ENCODE assay signal across 26 cellular contexts in genomic region chr13:103062079-103062478, GRCh38. TPM values are rescaled to one million over a fixed set of nuclear protein-coding genes. Genes with fewer than 3 reads are reported as not detected.
"Had no signal": no experiment of that assay in that cellular context is flagged by ENCODE, and none has a peak within 500 bp of the region (broad histone marks: within the 10 kb centered on the region; RNA-seq: fewer than 3 reads in every experiment).

No MANE protein-coding gene starts in this region.

- H3K27me3 ChIP-seq: breast epithelium, colonic mucosa, Peyer's patch, SJCRH30 had no signal

- H3K27ac ChIP-seq: breast epithelium, colonic mucosa, RWPE1, SJCRH30, WERI-Rb-1 had no signal

- H3K36me3 ChIP-seq: breast epithelium, colonic mucosa, SJCRH30, WERI-Rb-1 had no signal

- H3K4me2 ChIP-seq: SK-N-SH had no signal

- H3K9me3 ChIP-seq: colonic mucosa, Peyer's patch, SJCRH30, SK-N-SH had no signal

- H3K9ac ChIP-seq: SK-N-SH had no signal

- ATAC-seq: activated CD4-positive, alpha-beta T cell treated with anti-CD3 and anti-CD28 coated beads for 36 hours; activated CD8-positive, alpha-beta T cell treated with anti-CD3 and anti-CD28 coated beads for 36 hours had no signal

- H3K4me1 ChIP-seq: breast epithelium, colonic mucosa, Peyer's patch, SJCRH30 had no signal

- DNase-seq: activated CD4-positive, alpha-beta T cell treated with anti-CD3 and anti-CD28 coated beads for 36 hours; activated CD8-positive, alpha-beta memory T cell treated with anti-CD3 and anti-CD28 coated beads, Interleukin-2, amount 50 U/mL, for 48 hours; activated CD8-positive, alpha-beta T cell treated with anti-CD3 and anti-CD28 coated beads for 36 hours; activated naive CD4-positive, alpha-beta T cell; activated T-cell treated with anti-CD3 and anti-CD28 coated beads, Interleukin-2, amount 50 U/mL, for 1 hour; aorta; caudate nucleus; colonic mucosa; NCI-H1092; NCI-H1417; NCI-H1694; NCI-H2029; NCI-H345; NCI-H510A; NCI-H69; Peyer's patch; Right ventricle myocardium superior; SJCRH30; SK-N-SH; T-helper 1 cell; WERI-Rb-1 had no signal

- H3K4me3 ChIP-seq: breast epithelium, colonic mucosa, SJCRH30 had no signal

RNA-seq across cellular contexts. Expression of gene SLC10A2, which starts 4.1 kb away (rescaled TPM):
- total RNA-seq: activated CD4-positive, alpha-beta T cell treated with anti-CD3 and anti-CD28 coated beads for 36 hours; activated CD8-positive, alpha-beta T cell treated with anti-CD3 and anti-CD28 coated beads for 36 hours; aorta; cerebellum; MCF 10A; Right ventricle myocardium superior; SJCRH30; T-helper 2 cell treated with Interferon-gamma antibody and Interleukin-4, amounts not matched to agents 100 ng/mL and 5 ng/mL, for 36 hours had no signal
- polyA plus RNA-seq: SK-N-SH had no signal
